Comparison of ENCODE assay signal across 1 cellular context in the genomic region with DNA sequence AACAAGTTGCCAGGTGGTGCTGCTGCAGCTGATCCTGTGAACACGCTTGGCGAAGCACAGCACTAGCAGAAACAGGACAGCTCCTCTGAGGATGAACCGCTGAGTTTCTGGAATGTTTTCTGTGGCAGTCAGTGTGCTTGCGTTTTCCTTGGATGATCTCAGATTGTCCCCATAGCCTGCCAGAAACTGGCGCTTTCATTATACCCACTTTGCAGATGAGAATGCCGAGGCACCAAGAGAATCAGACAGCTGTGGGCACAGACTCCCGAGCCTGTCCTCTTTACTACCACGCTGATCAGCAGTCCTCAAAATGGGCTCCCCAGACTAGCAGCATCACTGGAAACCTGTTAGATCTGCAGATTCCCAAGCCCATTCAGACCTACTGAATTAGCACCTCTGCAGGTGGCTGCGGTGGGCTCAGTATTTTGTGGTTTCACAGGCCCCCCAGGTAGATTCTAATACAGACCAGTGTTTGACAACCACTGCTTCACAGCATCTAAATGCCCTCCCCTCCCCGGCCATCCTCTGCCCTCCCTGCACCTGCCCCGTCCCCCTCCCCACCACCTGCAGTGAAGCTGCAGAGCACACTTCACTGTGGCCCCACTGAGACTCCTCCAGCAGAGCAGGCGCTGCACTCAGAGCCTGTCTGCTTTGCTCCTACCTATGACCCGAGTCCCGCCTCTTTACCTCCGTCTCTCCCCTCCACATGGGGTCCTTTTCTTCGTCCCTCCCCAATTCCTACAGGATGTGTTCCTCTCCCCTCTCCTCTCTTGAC.
A peak's percentile ranks its signal among the peaks of the same experiment; 100 is the strongest.
TF ChIP-seq lines count a peak whose summit lies in the region.

No MANE protein-coding gene starts in this region.

TF ChIP-seq in HEK293, 187 proteins besides CTCF, POLR2A, EP300 and RAD21 (continued from another document):
- TF ChIP-seq, protein P1, sequence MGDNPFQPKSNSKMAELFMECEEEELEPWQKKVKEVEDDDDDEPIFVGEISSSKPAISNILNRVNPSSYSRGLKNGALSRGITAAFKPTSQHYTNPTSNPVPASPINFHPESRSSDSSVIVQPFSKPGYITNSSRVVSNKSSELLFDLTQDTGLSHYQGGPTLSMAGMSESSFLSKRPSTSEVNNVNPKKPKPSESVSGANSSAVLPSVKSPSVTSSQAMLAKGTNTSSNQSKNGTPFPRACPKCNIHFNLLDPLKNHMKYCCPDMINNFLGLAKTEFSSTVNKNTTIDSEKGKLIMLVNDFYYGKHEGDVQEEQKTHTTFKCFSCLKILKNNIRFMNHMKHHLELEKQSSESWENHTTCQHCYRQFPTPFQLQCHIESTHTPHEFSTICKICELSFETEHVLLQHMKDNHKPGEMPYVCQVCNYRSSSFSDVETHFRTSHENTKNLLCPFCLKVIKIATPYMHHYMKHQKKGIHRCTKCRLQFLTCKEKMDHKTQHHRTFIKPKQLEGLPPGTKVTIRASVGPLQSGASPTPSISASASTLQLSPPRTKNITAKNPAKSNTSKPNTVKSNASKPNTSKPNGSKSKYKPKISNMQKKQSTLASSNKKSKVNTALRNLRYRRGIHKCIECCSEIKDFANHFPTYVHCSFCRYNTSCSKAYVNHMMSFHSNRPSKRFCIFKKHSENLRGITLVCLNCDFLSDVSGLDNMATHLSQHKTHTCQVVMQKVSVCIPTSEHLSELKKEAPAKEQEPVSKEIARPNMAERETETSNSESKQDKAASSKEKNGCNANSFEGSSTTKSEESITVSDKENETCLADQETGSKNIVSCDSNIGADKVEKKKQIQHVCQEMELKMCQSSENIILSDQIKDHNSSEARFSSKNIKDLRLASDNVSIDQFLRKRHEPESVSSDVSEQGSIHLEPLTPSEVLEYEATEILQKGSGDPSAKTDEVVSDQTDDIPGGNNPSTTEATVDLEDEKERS (tag by site-specific recombination; IDR thresholded peaks at IDR 0.05), result no peak
- TF ChIP-seq GLIS2 (tag by site-specific recombination; IDR thresholded peaks at IDR 0.05) (0 out of 2 replicates have a peak, but pooled peaks have one; percentile 16), ZIC2 (tag by site-specific recombination; IDR thresholded peaks at IDR 0.05) (peak; percentile 52)
